ENCODE assay signal across 20 cellular contexts in the genomic region with DNA sequence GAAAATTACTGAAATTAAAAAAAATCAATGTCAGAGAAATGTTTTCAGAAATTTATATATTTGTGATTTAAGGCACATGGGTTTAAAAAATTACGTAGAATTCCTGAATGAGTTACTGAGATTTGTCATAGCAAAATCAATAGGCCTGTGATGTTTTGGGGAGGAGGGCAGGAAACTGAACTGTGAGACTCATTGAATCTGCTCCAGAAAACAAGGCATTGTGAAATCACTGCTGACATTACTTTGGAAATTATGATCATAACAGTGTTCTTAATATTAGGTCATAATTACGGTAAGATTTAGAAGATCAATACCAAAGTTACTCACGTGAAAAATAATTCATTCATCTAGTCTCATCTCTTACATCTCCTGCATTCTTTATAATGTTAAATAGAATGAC. TPM values are rescaled to one million over a fixed set of nuclear protein-coding genes. Genes with fewer than 3 reads are reported as not detected.
DNase-seq lines count a peak whose midpoint lies in the region; ATAC-seq and TF ChIP-seq lines count a peak whose summit lies in the region.
"Had no signal": no experiment of that assay in that cellular context is flagged by ENCODE, and none has a peak within 500 bp of the region (broad histone marks: within the 10 kb centered on the region; RNA-seq: fewer than 3 reads in every experiment).

No MANE protein-coding gene starts in this region.

- H3K4me1 Mint-ChIP-seq in osteocyte (ENCODE audit: unreplicated experiment), result peaks cover 46% of the 10 kb centered on the region

- DNase-seq in EL (peak; percentile 57), HS-5 (ENCODE audit: low read depth) (peak; percentile 49), fibroblast of gingiva (ENCODE audit: low read depth) (peak; percentile 52), osteocyte (ENCODE audit: extremely low spot score, unreplicated experiment) (no peak), COR-L47 (lab: John Stamatoyannopoulos, UW) (no peak)
- DNase-seq: ACHN; CD4-positive, CD25-positive, alpha-beta regulatory T cell; DMS53; Kasumi-1; NCI-H1105; NCI-H1694; NCI-H2107; NCI-H526 treated with DMSO at 0.1 percent for 48 hours; PC-9; T-helper 1 cell had no signal

- TF ChIP-seq CTCF in osteocyte (IDR thresholded peaks at IDR 0.05), result no peak

- H3K36me3 Mint-ChIP-seq in osteocyte (ENCODE audit: unreplicated experiment), result no peaks in the 10 kb centered on the region
- H3K36me3 Mint-ChIP-seq: CD4-positive, CD25-positive, alpha-beta regulatory T cell had no signal

- no peaks in the 10 kb centered on the region for H3K27me3 Mint-ChIP-seq in osteocyte (ENCODE audit: unreplicated experiment)

- peak overlapping the region; percentile 61 for H3K27ac Mint-ChIP-seq in osteocyte (ENCODE audit: unreplicated experiment)
- H3K27ac Mint-ChIP-seq: B cell had no signal

- H3K9me3 Mint-ChIP-seq in osteocyte (ENCODE audit: unreplicated experiment), result no peaks in the 10 kb centered on the region

- H3K4me3 Mint-ChIP-seq in osteocyte (ENCODE audit: unreplicated experiment), result no peak overlapping the region
- H3K4me3 Mint-ChIP-seq: B cell; CD4-positive, CD25-positive, alpha-beta regulatory T cell had no signal

- ATAC-seq in GM21360 (IDR thresholded peaks at IDR 0.05; ENCODE audit: unreplicated experiment), result no peak
- no peak for ATAC-seq in HG03520 (IDR thresholded peaks at IDR 0.05; ENCODE audit: unreplicated experiment)
- no peak for ATAC-seq in GM19397 (IDR thresholded peaks at IDR 0.05; ENCODE audit: unreplicated experiment)

RNA-seq across cellular contexts. Expression of gene FGF5, which starts 5.3 kb away (rescaled TPM):
- 7.0 and 8.2 TPM in 2 replicates for total RNA-seq in osteocyte
- total RNA-seq: B cell; CD4-positive, CD25-positive, alpha-beta regulatory T cell; PC-9; SK-MEL-5 had no signal

Comparison
In these comparisons a context has a peak if more than half of its experiments do, and no peak if none do; other contexts are left out.
1. DNase-seq: peak in EL (single experiment), HS-5 (single experiment) and fibroblast of gingiva (single experiment); none in osteocyte (single experiment) and COR-L47 (single experiment).